ENCODE assay signal across 25 cellular contexts in the genomic region with DNA sequence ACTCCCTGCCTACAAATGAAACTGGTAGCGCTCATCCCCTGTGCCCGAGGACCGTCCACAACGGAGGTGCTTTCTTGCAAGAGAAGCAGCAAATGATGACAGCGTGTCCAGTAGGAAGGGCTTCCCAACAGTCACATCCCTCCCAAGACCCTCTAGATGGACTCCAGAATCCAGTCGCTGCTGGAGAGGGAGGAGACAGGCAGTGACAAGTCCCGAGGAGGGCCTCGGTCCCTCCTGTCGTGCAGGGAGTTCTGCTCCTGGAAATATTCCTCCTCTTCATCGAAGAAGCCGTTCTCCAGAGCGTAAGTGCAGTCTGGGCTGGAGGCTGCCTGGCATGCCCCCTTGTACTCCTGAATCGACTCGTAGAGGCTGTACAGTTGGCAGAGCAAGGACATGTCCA. TPM values are rescaled to one million over a fixed set of nuclear protein-coding genes. Genes with fewer than 3 reads are reported as not detected.
DNase-seq lines count a peak whose midpoint lies in the region; ATAC-seq, FAIRE-seq and TF ChIP-seq lines count a peak whose summit lies in the region.
"Had no signal": no experiment of that assay in that cellular context is flagged by ENCODE, and none has a peak within 500 bp of the region (broad histone marks: within the 10 kb centered on the region; RNA-seq: fewer than 3 reads in every experiment).

No MANE protein-coding gene starts in this region.

- POLR2A ChIA-PET in activated CD4-positive, alpha-beta T cell treated with anti-CD3 and anti-CD28 coated beads for 36 hours (lab: Charles Lee), result no interaction called here

- H3K9me3 ChIP-seq in T-helper 17 cell (ENCODE audit: control insufficient read depth, low read length, poor library complexity, severe bottlenecking) (no peaks in the 10 kb centered on the region), keratinocyte (ENCODE audit: control insufficient read depth, low read depth, low read length) (no peaks in the 10 kb centered on the region)
- H3K9me3 ChIP-seq: ascending aorta, Peyer's patch had no signal

- no peaks in the 10 kb centered on the region for H3K27me3 ChIP-seq in keratinocyte (ENCODE audit: control insufficient read depth, extremely low read depth, insufficient read depth, low read length)
- H3K27me3 ChIP-seq: ascending aorta, Peyer's patch had no signal

- ATAC-seq in activated CD4-positive, alpha-beta T cell treated with anti-CD3 and anti-CD28 coated beads for 36 hours, result no peak
- ATAC-seq in T-helper 17 cell (no peak), GM19395 (IDR thresholded peaks at IDR 0.05; ENCODE audit: unreplicated experiment) (no peak)
- no peak for ATAC-seq in stimulated activated memory B cell treated with anti-CD40 and anti-IgM and Interleukin-4, amounts not matched to agents 10 μg/mL and 1 μg/mL and 100 μg/mL, for 72 hours

- H3K27me3 Mint-ChIP-seq in activated CD4-positive, alpha-beta T cell treated with anti-CD3 and anti-CD28 coated beads for 36 hours, result no peaks in the 10 kb centered on the region
- no peaks in the 10 kb centered on the region for H3K27me3 Mint-ChIP-seq in T-helper 17 cell
- H3K27me3 Mint-ChIP-seq in stimulated activated memory B cell treated with anti-CD40 and anti-IgM and Interleukin-4, amounts not matched to agents 10 μg/mL and 1 μg/mL and 100 μg/mL, for 72 hours, result no peaks in the 10 kb centered on the region
- H3K27me3 Mint-ChIP-seq: activated naive CD4-positive, alpha-beta T cell treated with anti-CD3 and anti-CD28 coated beads, Interleukin-2, amount 50 U/mL, for 24 hours; memory B cell; naive B cell had no signal

- H3K36me3 Mint-ChIP-seq in activated CD4-positive, alpha-beta T cell treated with anti-CD3 and anti-CD28 coated beads for 36 hours (ENCODE audit: low read depth), result peaks cover 3% of the 10 kb centered on the region
- H3K36me3 Mint-ChIP-seq in T-helper 17 cell (ENCODE audit: low read depth), result peaks cover 2% of the 10 kb centered on the region
- peaks cover 14% of the 10 kb centered on the region for H3K36me3 Mint-ChIP-seq in stimulated activated memory B cell treated with anti-CD40 and anti-IgM and Interleukin-4, amounts not matched to agents 10 μg/mL and 1 μg/mL and 100 μg/mL, for 72 hours

- FAIRE-seq in keratinocyte (lab: Jason Lieb, UNC), result no peak
- FAIRE-seq: GM18507, TTC549 had no signal

- no peak for TF ChIP-seq CTCF in keratinocyte (optimal IDR thresholded peaks at IDR 0.05 in 1 of 3, IDR thresholded peaks at IDR 0.05 in 1 of 3, conservative IDR thresholded peaks at IDR 0.05 in 1 of 3; ENCODE audit: extremely low read depth in 1 of 3, insufficient read depth in 2 of 3, low read length in 3 of 3)

- CTCF ChIA-PET in activated CD4-positive, alpha-beta T cell treated with anti-CD3 and anti-CD28 coated beads for 36 hours (lab: Charles Lee), result no interaction called here

- H4K20me1 ChIP-seq in keratinocyte (ENCODE audit: control insufficient read depth, extremely low read depth, insufficient read depth, low read length), result no peaks in the 10 kb centered on the region

- no peaks in the 10 kb centered on the region for H3K79me2 ChIP-seq in keratinocyte (ENCODE audit: control insufficient read depth, insufficient read depth, low read length)

- H3K9ac ChIP-seq in keratinocyte (ENCODE audit: control insufficient read depth, extremely low read depth, insufficient read depth, low read length), result no peak overlapping the region

- H3K4me1 ChIP-seq in keratinocyte (ENCODE audit: control insufficient read depth, extremely low read depth, insufficient read depth, low read length), result peaks cover 39% of the 10 kb centered on the region
- H3K4me1 ChIP-seq: ascending aorta, Peyer's patch had no signal

- H2AFZ ChIP-seq in keratinocyte (ENCODE audit: control insufficient read depth, low read length), result no peak overlapping the region

- no peaks in the 10 kb centered on the region for H3K36me3 ChIP-seq in keratinocyte (ENCODE audit: control insufficient read depth in 2 of 2, extremely low read depth in 1 of 2, insufficient read depth in 2 of 2, low read length in 2 of 2)
- H3K36me3 ChIP-seq: ascending aorta, Peyer's patch had no signal

- intact Hi-C loops in activated CD4-positive, alpha-beta T cell treated with anti-CD3 and anti-CD28 coated beads for 36 hours (cut with DNase I, micrococcal nuclease), result no loop called here

- H3K4me2 ChIP-seq in keratinocyte (ENCODE audit: control insufficient read depth, extremely low read depth, insufficient read depth, low read depth, low read length), result peak overlapping the region; percentile 66

- H3K27ac Mint-ChIP-seq in activated CD4-positive, alpha-beta T cell treated with anti-CD3 and anti-CD28 coated beads for 36 hours, result no peak overlapping the region
- no peak overlapping the region for H3K27ac Mint-ChIP-seq in T-helper 17 cell
- peak overlapping the region; percentile 19 for H3K27ac Mint-ChIP-seq in stimulated activated memory B cell treated with anti-CD40 and anti-IgM and Interleukin-4, amounts not matched to agents 10 μg/mL and 1 μg/mL and 100 μg/mL, for 72 hours
- H3K27ac Mint-ChIP-seq: activated naive CD4-positive, alpha-beta T cell treated with anti-CD3 and anti-CD28 coated beads, Interleukin-2, amount 50 U/mL, for 24 hours; H9; memory B cell had no signal

- H3K9me1 ChIP-seq in keratinocyte (ENCODE audit: control insufficient read depth, extremely low read depth, insufficient read depth, low read length), result no peaks in the 10 kb centered on the region

- no peak for DNase-seq in activated CD4-positive, alpha-beta T cell treated with anti-CD3 and anti-CD28 coated beads for 36 hours
- no peak for DNase-seq in activated CD4-positive, alpha-beta T cell treated with anti-CD3 and anti-CD28 coated beads for 4 hours
- DNase-seq in T-helper 17 cell (no peak), keratinocyte (ENCODE audit: low read depth, low spot score) (no peak), UCSD-AML1 (lab: John Stamatoyannopoulos, UW; ENCODE audit: unreplicated experiment) (no peak), NCI-H1092 (lab: John Stamatoyannopoulos, UW) (no peak)
- DNase-seq: 8988T; activated CD4-positive, alpha-beta T cell treated with anti-CD3 and anti-CD28 coated beads for 1 hour; caudate nucleus; H9; KG1; naive B cell; NCI-H2171 treated with DMSO at 0.1 percent for 48 hours; NCI-H524; NK-92 treated with Interleukin-12 subunit alpha and Interleukin-12 subunit beta, amount 100 ng/mL, for 24 hours; Peyer's patch; stimulated activated CD4-positive, alpha-beta T cell treated with anti-CD3 and anti-CD28 coated beads, Interleukin-4, amount 100 ng/mL, for 1 hour; stimulated activated naive CD4-positive, alpha-beta T cell treated with Interleukin-2 at 50 U/mL for 16 hours had no signal

- H3K4me3 ChIP-seq in keratinocyte (ENCODE audit: control insufficient read depth in 2 of 3, extremely low read depth in 1 of 3, insufficient read depth in 2 of 3, low read depth in 1 of 3, low read length in 3 of 3), result peak overlapping the region in 1 of 3 experiments; percentile 6
- H3K4me3 ChIP-seq: ascending aorta, Peyer's patch had no signal

- H3K27ac ChIP-seq in keratinocyte (ENCODE audit: control insufficient read depth, insufficient read depth, low read length), result peak overlapping the region; percentile 53
- H3K27ac ChIP-seq: ascending aorta had no signal

- dilution Hi-C loops in keratinocyte (cut with MboI; ENCODE audit: extremely low pct_ligation_motif_present, low sequenced_read_pairs), result no loop called here

- H3K4me1 Mint-ChIP-seq in activated CD4-positive, alpha-beta T cell treated with anti-CD3 and anti-CD28 coated beads for 36 hours, result peaks cover 17% of the 10 kb centered on the region
- H3K4me1 Mint-ChIP-seq in T-helper 17 cell, result peaks cover 6% of the 10 kb centered on the region
- no peaks in the 10 kb centered on the region for H3K4me1 Mint-ChIP-seq in stimulated activated memory B cell treated with anti-CD40 and anti-IgM and Interleukin-4, amounts not matched to agents 10 μg/mL and 1 μg/mL and 100 μg/mL, for 72 hours
- H3K4me1 Mint-ChIP-seq: memory B cell had no signal

- H3K9me3 Mint-ChIP-seq in activated CD4-positive, alpha-beta T cell treated with anti-CD3 and anti-CD28 coated beads for 36 hours (ENCODE audit: low read depth), result no peaks in the 10 kb centered on the region
- H3K9me3 Mint-ChIP-seq in stimulated activated memory B cell treated with anti-CD40 and anti-IgM and Interleukin-4, amounts not matched to agents 10 μg/mL and 1 μg/mL and 100 μg/mL, for 72 hours, result no peaks in the 10 kb centered on the region
- H3K9me3 Mint-ChIP-seq: activated naive CD4-positive, alpha-beta T cell treated with anti-CD3 and anti-CD28 coated beads, Interleukin-2, amount 50 U/mL, for 24 hours; H9; memory B cell; naive B cell had no signal

- H3K4me3 Mint-ChIP-seq in activated CD4-positive, alpha-beta T cell treated with anti-CD3 and anti-CD28 coated beads for 36 hours, result peak overlapping the region; percentile 50
- peak overlapping the region; percentile 55 for H3K4me3 Mint-ChIP-seq in T-helper 17 cell
- H3K4me3 Mint-ChIP-seq in stimulated activated memory B cell treated with anti-CD40 and anti-IgM and Interleukin-4, amounts not matched to agents 10 μg/mL and 1 μg/mL and 100 μg/mL, for 72 hours, result no peak overlapping the region
- H3K4me3 Mint-ChIP-seq: H9 had no signal

RNA-seq across cellular contexts. Expression of gene FAM89A, which starts 20.3 kb away (rescaled TPM):
- total RNA-seq in activated CD4-positive, alpha-beta T cell treated with anti-CD3 and anti-CD28 coated beads for 36 hours, result 10 to 100 TPM; 14.5 to 14.9 TPM
- 1 to 10 TPM; 1.3 to 1.8 TPM for total RNA-seq in T-helper 17 cell
- 23.2 to 51.7 TPM (median 32.3 TPM) in 3 replicates for polyA plus RNA-seq in keratinocyte
- polyA plus RNA-seq in keratinocyte (2011; ENCODE audit: low read depth), result 16.6 TPM
- 31.0 and 43.8 TPM in 2 replicates for polyA plus RNA-seq in keratinocyte (2011; cell fraction: cytosol; rRNA removed)
- polyA plus RNA-seq in keratinocyte (2011; cell fraction: nucleus; rRNA removed), result 13.1 and 14.0 TPM in 2 replicates
- 14.4 and 52.2 TPM in 2 replicates for polyA plus RNA-seq in keratinocyte (2012; ENCODE audit: low replicate concordance)
- polyA minus RNA-seq in keratinocyte, result 7.1 to 27.6 TPM (median 15.5 TPM) in 3 replicates
- 15.0 TPM for polyA minus RNA-seq in keratinocyte (2011; cell fraction: cytosol; rRNA and poly(A)+ RNA removed)
- polyA minus RNA-seq in keratinocyte (2011; cell fraction: nucleus; rRNA and poly(A)+ RNA removed), result 4.2 and 9.9 TPM in 2 replicates

RNA-seq across cellular contexts. Expression of gene ARV1, which starts 40.8 kb away (rescaled TPM):
- total RNA-seq in activated CD4-positive, alpha-beta T cell treated with anti-CD3 and anti-CD28 coated beads for 36 hours, result 10 to 100 TPM; 16.2 to 16.9 TPM
- total RNA-seq in T-helper 17 cell, result 1 to 10 TPM; 5.7 to 6.7 TPM
- polyA plus RNA-seq in keratinocyte, result 20.7 to 38.1 TPM (median 30.7 TPM) in 3 replicates
- 9.6 TPM for polyA plus RNA-seq in keratinocyte (2011; ENCODE audit: low read depth)
- polyA plus RNA-seq in keratinocyte (2011; cell fraction: cytosol; rRNA removed), result 18.7 and 37.1 TPM in 2 replicates
- polyA plus RNA-seq in keratinocyte (2011; cell fraction: nucleus; rRNA removed), result 36.4 and 43.1 TPM in 2 replicates
- polyA plus RNA-seq in keratinocyte (2012; ENCODE audit: low replicate concordance), result 14.0 and 19.9 TPM in 2 replicates
- 3.7 to 12.9 TPM (median 11.0 TPM) in 3 replicates for polyA minus RNA-seq in keratinocyte
- 12.1 TPM for polyA minus RNA-seq in keratinocyte (2011; cell fraction: cytosol; rRNA and poly(A)+ RNA removed)
- 5.2 and 12.8 TPM in 2 replicates for polyA minus RNA-seq in keratinocyte (2011; cell fraction: nucleus; rRNA and poly(A)+ RNA removed)

RNA-seq across cellular contexts. Expression of gene TTC13, which starts 41.0 kb away (rescaled TPM):
- 10 to 100 TPM; 13.6 to 16.2 TPM for total RNA-seq in activated CD4-positive, alpha-beta T cell treated with anti-CD3 and anti-CD28 coated beads for 36 hours
- 10 to 100 TPM; 27.4 to 34.7 TPM for total RNA-seq in T-helper 17 cell
- polyA plus RNA-seq in keratinocyte, result 4.0 to 8.3 TPM (median 6.7 TPM) in 3 replicates
- 13.7 TPM for polyA plus RNA-seq in keratinocyte (2011; ENCODE audit: low read depth)
- polyA plus RNA-seq in keratinocyte (2011; cell fraction: cytosol; rRNA removed), result 1.9 and 2.8 TPM in 2 replicates
- polyA plus RNA-seq in keratinocyte (2011; cell fraction: nucleus; rRNA removed), result 16.8 and 20.0 TPM in 2 replicates
- polyA plus RNA-seq in keratinocyte (2012; ENCODE audit: low replicate concordance), result 3.9 and 9.1 TPM in 2 replicates
- 3.9 to 14.7 TPM (median 5.6 TPM) in 3 replicates for polyA minus RNA-seq in keratinocyte
- 2.9 TPM for polyA minus RNA-seq in keratinocyte (2011; cell fraction: cytosol; rRNA and poly(A)+ RNA removed)
- polyA minus RNA-seq in keratinocyte (2011; cell fraction: nucleus; rRNA and poly(A)+ RNA removed), result 6.3 and 11.6 TPM in 2 replicates

Comparison
In these comparisons a context has a peak if more than half of its experiments do, and no peak if none do; other contexts are left out.
1. RNA of gene FAM89A, which starts 20.3 kb away (total RNA-seq): 14.5 to 14.9 TPM in activated CD4-positive, alpha-beta T cell treated with anti-CD3 and anti-CD28 coated beads for 36 hours; 1.3 to 1.8 TPM in T-helper 17 cell; every median in the first group is over 4 times any median in the second.